ENCODE assay signal across 1 cellular context in the genomic region with DNA sequence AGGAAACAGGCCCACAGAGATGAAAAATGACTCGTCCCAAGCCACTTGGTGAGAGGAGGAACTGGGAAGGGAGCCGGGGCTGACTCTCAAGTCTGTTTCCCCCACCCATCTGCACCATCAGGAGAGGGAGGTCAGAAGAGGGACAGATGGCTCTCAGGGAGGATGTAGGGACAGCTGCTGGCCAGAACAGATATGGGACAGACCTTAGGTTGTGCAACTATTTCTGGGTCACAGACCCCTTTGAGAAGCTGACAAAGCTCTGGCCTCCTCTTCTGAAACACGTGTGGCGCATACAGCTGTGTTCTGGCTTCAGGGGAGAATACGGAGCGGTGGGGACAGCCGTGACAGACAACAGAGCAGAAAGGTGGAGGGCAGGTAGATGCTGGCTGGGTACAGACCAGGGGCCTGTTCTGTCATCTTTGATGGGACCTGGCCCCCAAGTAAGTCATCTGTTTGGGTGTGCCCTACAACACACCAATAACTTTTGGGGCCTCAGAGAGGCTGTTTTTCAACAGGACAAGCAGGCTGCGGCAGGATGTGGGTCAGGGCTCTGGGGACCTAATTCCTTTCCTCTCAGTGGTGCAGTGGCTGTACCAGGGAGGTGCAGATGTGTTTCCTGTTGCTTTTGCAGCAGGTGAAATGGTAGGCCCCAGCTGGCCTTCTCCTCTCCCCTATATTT.
TF ChIP-seq lines count a peak whose summit lies in the region.

No MANE protein-coding gene starts in this region.

TF ChIP-seq in K562, 482 proteins besides CTCF, POLR2A, EP300 and RAD21 (continued from another document and continues in another):
- TF ChIP-seq, protein P1, sequence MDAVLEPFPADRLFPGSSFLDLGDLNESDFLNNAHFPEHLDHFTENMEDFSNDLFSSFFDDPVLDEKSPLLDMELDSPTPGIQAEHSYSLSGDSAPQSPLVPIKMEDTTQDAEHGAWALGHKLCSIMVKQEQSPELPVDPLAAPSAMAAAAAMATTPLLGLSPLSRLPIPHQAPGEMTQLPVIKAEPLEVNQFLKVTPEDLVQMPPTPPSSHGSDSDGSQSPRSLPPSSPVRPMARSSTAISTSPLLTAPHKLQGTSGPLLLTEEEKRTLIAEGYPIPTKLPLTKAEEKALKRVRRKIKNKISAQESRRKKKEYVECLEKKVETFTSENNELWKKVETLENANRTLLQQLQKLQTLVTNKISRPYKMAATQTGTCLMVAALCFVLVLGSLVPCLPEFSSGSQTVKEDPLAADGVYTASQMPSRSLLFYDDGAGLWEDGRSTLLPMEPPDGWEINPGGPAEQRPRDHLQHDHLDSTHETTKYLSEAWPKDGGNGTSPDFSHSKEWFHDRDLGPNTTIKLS (IDR thresholded peaks at IDR 0.05; ENCODE audit: borderline replicate concordance, low read depth) = 0 out of 2 replicates have a peak, but pooled peaks have one; percentile 29
- TF ChIP-seq ZNF316 (IDR thresholded peaks at IDR 0.05) (no peak), KLF1 (tag; IDR thresholded peaks at IDR 0.05) (no peak), HDAC1 (IDR thresholded peaks at IDR 0.05) (peak in 1 of 2 experiments; percentile 92; a peak in 2 of 4 replicates), MXI1 (IDR thresholded peaks at IDR 0.05; ENCODE audit: low read depth, low read length) (peak; percentile 89), FOXM1 (IDR thresholded peaks at IDR 0.05; ENCODE audit: low read depth) (peak; percentile 87), FOXM1 (CRISPR knock-in tag; IDR thresholded peaks at IDR 0.05; ENCODE audit: low read depth) (no peak), TARDBP (IDR thresholded peaks at IDR 0.05) (no peak), FOXA1 (IDR thresholded peaks at IDR 0.05; ENCODE audit: borderline replicate concordance) (no peak), POLR2AphosphoS2 (IDR thresholded peaks at IDR 0.05; ENCODE audit: low read length) (no peak), GTF2A2 (tag; IDR thresholded peaks at IDR 0.05) (no peak), ZNF431 (CRISPR knock-in tag; IDR thresholded peaks at IDR 0.05) (peak; percentile 71), MAFF (IDR thresholded peaks at IDR 0.05; ENCODE audit: low read length) (peak; percentile 2; the same call in 1 of the 2 replicates), NR2C1 (IDR thresholded peaks at IDR 0.05) (peak; percentile 77; the same call in 1 of the 2 replicates), NR2C1 (tag; IDR thresholded peaks at IDR 0.05) (peak; percentile 93), ELF2 (CRISPR knock-in tag; IDR thresholded peaks at IDR 0.05) (no peak), ZNF583 (CRISPR knock-in tag; IDR thresholded peaks at IDR 0.05) (peak; percentile 73), RAD51 (IDR thresholded peaks at IDR 0.05; ENCODE audit: borderline replicate concordance, low read depth) (peak; percentile 51; the same call in 1 of the 2 replicates), POLR3G (IDR thresholded peaks at IDR 0.05; ENCODE audit: extremely low read depth, insufficient read length, insufficient replicate concordance) (no peak), ZNF444 (CRISPR knock-in tag; IDR thresholded peaks at IDR 0.05) (peak; percentile 5; the same call in 1 of the 2 replicates), XRCC5 (IDR thresholded peaks at IDR 0.05; ENCODE audit: low read depth, low read length) (peak; percentile 47; the same call in 1 of the 2 replicates), NFIX (CRISPR knock-in tag; IDR thresholded peaks at IDR 0.05; ENCODE audit: low read depth) (no peak), PTBP1 (IDR thresholded peaks at IDR 0.05; ENCODE audit: low read depth, low read length) (0 out of 2 replicates have a peak, but pooled peaks have one; percentile 41), STAG1 (CRISPR knock-in tag; IDR thresholded peaks at IDR 0.05; ENCODE audit: borderline replicate concordance) (no peak), KLF10 (CRISPR knock-in tag; IDR thresholded peaks at IDR 0.05) (no peak), ZNF3 (CRISPR knock-in tag; IDR thresholded peaks at IDR 0.05) (no peak), TAF1 (IDR thresholded peaks at IDR 0.05; ENCODE audit: control insufficient read depth, extremely low read depth, insufficient read depth, low read length, severe bottlenecking) (peak; percentile 58), ELF4 (CRISPR knock-in tag; IDR thresholded peaks at IDR 0.05) (0 out of 2 replicates have a peak, but pooled peaks have one; percentile 12), RBM39 (optimal IDR thresholded peaks at IDR 0.05; ENCODE audit: low read depth, low read length) (no peak), SIN3A (IDR thresholded peaks at IDR 0.05; ENCODE audit: borderline replicate concordance in 2 of 2, control insufficient read depth in 1 of 2, low read depth in 2 of 2, low read length in 2 of 2) (peak in 1 of 2 experiments; percentile 84; a peak in 1 of 4 replicates), ARNT (IDR thresholded peaks at IDR 0.05) (peak; percentile 86 to 95), STAT5A (IDR thresholded peaks at IDR 0.05; ENCODE audit: borderline replicate concordance, low read length) (peak; percentile 93), C11orf30 (IDR thresholded peaks at IDR 0.05; ENCODE audit: low read depth) (no peak), ZNF764 (CRISPR knock-in tag; IDR thresholded peaks at IDR 0.05; ENCODE audit: low read depth) (no peak), ETV5 (CRISPR knock-in tag; IDR thresholded peaks at IDR 0.05; ENCODE audit: low read depth) (peak; percentile 72; the same call in 1 of the 2 replicates)
- TF ChIP-seq, protein P2, sequence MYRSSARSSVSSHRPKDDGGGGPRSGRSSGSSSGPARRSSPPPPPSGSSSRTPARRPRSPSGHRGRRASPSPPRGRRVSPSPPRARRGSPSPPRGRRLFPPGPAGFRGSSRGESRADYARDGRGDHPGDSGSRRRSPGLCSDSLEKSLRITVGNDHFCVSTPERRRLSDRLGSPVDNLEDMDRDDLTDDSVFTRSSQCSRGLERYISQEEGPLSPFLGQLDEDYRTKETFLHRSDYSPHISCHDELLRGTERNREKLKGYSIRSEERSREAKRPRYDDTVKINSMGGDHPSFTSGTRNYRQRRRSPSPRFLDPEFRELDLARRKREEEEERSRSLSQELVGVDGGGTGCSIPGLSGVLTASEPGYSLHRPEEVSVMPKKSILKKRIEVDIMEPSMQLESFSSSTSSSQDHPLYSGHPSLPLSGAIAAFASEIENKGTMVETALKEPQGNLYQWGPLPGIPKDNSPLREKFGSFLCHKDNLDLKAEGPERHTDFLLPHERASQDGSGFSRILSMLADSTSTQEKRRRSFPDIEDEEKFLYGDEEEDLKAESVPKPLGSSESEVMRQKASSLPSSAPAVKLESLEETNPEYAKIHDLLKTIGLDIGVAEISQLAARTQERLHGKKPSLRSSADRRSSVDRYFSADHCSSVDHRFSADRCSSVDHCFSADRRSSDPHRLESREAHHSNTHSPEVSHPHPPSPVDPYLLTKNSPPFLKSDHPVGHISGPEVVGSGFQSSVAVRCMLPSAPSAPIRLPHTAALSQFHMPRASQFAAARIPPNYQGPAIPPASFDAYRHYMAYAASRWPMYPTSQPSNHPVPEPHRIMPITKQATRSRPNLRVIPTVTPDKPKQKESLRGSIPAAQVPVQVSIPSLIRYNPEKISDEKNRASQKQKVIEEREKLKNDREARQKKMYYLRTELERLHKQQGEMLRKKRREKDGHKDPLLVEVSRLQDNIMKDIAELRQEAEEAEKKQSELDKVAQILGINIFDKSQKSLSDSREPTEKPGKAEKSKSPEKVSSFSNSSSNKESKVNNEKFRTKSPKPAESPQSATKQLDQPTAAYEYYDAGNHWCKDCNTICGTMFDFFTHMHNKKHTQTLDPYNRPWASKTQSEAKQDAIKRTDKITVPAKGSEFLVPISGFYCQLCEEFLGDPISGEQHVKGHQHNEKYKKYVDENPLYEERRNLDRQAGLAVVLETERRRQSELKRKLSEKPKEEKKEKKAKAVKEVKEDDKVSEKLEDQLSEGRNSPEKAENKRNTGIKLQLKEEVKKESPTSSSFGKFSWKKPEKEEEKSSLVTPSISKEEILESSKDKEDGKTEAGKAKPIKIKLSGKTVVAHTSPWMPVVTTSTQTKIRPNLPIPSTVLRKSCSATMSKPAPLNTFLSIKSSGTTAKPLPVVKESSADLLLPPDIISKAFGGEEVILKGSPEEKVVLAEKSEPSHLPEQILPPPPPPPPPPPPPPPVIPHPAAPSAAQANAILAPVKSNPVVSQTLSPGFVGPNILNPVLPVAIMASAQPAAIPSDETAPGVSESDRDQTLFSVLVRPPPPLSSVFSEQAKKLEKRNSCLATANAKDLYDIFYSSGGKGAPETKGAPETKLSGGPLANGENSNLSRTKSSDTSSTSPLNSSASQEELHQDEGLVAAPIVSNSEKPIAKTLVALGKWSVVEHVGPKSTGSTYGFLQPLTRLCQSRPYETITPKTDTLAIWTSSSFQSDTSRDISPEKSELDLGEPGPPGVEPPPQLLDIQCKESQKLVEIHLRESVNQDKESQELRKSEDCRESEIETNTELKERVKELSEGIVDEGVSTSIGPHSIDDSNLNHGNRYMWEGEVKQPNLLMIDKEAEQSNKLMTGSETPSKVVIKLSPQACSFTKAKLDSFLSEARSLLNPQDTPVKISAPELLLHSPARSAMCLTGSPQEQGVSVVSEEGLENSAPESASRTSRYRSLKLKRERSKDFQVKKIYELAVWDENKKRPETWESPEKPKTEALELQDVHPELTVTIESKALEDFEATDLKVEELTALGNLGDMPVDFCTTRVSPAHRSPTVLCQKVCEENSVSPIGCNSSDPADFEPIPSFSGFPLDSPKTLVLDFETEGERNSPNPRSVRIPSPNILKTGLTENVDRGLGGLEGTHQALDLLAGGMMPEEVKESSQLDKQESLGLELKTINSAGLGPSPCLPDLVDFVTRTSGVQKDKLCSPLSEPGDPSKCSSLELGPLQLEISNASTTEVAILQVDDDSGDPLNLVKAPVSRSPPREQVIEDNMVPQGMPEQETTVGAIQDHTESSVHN (IDR thresholded peaks at IDR 0.05; ENCODE audit: borderline replicate concordance in 1 of 2, low read depth in 1 of 2) = peak in 1 of 2 experiments; percentile 52; a peak in 1 of 4 replicates
- TF ChIP-seq, protein P3, sequence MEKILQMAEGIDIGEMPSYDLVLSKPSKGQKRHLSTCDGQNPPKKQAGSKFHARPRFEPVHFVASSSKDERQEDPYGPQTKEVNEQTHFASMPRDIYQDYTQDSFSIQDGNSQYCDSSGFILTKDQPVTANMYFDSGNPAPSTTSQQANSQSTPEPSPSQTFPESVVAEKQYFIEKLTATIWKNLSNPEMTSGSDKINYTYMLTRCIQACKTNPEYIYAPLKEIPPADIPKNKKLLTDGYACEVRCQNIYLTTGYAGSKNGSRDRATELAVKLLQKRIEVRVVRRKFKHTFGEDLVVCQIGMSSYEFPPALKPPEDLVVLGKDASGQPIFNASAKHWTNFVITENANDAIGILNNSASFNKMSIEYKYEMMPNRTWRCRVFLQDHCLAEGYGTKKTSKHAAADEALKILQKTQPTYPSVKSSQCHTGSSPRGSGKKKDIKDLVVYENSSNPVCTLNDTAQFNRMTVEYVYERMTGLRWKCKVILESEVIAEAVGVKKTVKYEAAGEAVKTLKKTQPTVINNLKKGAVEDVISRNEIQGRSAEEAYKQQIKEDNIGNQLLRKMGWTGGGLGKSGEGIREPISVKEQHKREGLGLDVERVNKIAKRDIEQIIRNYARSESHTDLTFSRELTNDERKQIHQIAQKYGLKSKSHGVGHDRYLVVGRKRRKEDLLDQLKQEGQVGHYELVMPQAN (IDR thresholded peaks at IDR 0.05; ENCODE audit: borderline replicate concordance) = peak; percentile 64; the same call in 1 of the 2 replicates
- TF ChIP-seq, protein P4, sequence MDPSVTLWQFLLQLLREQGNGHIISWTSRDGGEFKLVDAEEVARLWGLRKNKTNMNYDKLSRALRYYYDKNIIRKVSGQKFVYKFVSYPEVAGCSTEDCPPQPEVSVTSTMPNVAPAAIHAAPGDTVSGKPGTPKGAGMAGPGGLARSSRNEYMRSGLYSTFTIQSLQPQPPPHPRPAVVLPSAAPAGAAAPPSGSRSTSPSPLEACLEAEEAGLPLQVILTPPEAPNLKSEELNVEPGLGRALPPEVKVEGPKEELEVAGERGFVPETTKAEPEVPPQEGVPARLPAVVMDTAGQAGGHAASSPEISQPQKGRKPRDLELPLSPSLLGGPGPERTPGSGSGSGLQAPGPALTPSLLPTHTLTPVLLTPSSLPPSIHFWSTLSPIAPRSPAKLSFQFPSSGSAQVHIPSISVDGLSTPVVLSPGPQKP (CRISPR knock-in tag; IDR thresholded peaks at IDR 0.05) = no peak
- TF ChIP-seq, protein P5, sequence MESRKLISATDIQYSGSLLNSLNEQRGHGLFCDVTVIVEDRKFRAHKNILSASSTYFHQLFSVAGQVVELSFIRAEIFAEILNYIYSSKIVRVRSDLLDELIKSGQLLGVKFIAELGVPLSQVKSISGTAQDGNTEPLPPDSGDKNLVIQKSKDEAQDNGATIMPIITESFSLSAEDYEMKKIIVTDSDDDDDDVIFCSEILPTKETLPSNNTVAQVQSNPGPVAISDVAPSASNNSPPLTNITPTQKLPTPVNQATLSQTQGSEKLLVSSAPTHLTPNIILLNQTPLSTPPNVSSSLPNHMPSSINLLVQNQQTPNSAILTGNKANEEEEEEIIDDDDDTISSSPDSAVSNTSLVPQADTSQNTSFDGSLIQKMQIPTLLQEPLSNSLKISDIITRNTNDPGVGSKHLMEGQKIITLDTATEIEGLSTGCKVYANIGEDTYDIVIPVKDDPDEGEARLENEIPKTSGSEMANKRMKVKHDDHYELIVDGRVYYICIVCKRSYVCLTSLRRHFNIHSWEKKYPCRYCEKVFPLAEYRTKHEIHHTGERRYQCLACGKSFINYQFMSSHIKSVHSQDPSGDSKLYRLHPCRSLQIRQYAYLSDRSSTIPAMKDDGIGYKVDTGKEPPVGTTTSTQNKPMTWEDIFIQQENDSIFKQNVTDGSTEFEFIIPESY (CRISPR knock-in tag; IDR thresholded peaks at IDR 0.05) = peak; percentile 80
- TF ChIP-seq, protein P6, sequence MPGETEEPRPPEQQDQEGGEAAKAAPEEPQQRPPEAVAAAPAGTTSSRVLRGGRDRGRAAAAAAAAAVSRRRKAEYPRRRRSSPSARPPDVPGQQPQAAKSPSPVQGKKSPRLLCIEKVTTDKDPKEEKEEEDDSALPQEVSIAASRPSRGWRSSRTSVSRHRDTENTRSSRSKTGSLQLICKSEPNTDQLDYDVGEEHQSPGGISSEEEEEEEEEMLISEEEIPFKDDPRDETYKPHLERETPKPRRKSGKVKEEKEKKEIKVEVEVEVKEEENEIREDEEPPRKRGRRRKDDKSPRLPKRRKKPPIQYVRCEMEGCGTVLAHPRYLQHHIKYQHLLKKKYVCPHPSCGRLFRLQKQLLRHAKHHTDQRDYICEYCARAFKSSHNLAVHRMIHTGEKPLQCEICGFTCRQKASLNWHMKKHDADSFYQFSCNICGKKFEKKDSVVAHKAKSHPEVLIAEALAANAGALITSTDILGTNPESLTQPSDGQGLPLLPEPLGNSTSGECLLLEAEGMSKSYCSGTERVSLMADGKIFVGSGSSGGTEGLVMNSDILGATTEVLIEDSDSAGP (CRISPR knock-in tag; IDR thresholded peaks at IDR 0.05) = no peak
- TF ChIP-seq, protein P7, sequence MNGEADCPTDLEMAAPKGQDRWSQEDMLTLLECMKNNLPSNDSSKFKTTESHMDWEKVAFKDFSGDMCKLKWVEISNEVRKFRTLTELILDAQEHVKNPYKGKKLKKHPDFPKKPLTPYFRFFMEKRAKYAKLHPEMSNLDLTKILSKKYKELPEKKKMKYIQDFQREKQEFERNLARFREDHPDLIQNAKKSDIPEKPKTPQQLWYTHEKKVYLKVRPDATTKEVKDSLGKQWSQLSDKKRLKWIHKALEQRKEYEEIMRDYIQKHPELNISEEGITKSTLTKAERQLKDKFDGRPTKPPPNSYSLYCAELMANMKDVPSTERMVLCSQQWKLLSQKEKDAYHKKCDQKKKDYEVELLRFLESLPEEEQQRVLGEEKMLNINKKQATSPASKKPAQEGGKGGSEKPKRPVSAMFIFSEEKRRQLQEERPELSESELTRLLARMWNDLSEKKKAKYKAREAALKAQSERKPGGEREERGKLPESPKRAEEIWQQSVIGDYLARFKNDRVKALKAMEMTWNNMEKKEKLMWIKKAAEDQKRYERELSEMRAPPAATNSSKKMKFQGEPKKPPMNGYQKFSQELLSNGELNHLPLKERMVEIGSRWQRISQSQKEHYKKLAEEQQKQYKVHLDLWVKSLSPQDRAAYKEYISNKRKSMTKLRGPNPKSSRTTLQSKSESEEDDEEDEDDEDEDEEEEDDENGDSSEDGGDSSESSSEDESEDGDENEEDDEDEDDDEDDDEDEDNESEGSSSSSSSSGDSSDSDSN (IDR thresholded peaks at IDR 0.05; ENCODE audit: borderline replicate concordance in 1 of 2, low read depth in 2 of 2, low read length in 2 of 2) = peak in 1 of 2 experiments; percentile 84; a peak in 2 of 4 replicates
